Comparison of ENCODE assay signal across 14 cellular contexts in genomic region chr4:11568511-11568910, GRCh38.
DNase-seq lines count a peak whose midpoint lies in the region; ATAC-seq and TF ChIP-seq lines count a peak whose summit lies in the region.
"Had no signal": no experiment of that assay in that cellular context is flagged by ENCODE, and none has a peak within 500 bp of the region (broad histone marks: within the 10 kb centered on the region; RNA-seq: fewer than 3 reads in every experiment).

No MANE protein-coding gene starts in this region.

- TF ChIP-seq CTCF in choroid plexus epithelial cell (conservative IDR thresholded peaks at IDR 0.05; ENCODE audit: low read depth, low read length), result no peak

- DNase-seq in LHCN-M2 (ENCODE audit: low read depth), result peak; percentile 16
- DNase-seq in choroid plexus epithelial cell (ENCODE audit: low read depth), result peak; percentile 13
- DNase-seq in renal cortical epithelial cell (ENCODE audit: low read depth), result peak; percentile 53
- no peak for DNase-seq in stimulated activated CD4-positive, alpha-beta T cell treated with anti-CD3 and anti-CD28 coated beads, Interleukin-12 subunit alpha, Interleukin-12 subunit beta, amount 100 ng/mL, for 4 hours
- DNase-seq: AML-193; Caco-2; Calu3; CD4-positive, alpha-beta T cell; CD8-positive, alpha-beta T cell; DMS79 treated with DMSO at 0.1 percent for 48 hours; GF-D8 had no signal

- no peak for ATAC-seq in HG03432 (IDR thresholded peaks at IDR 0.05; ENCODE audit: unreplicated experiment)
- ATAC-seq: A549; CD8-positive, alpha-beta T cell had no signal

- no peak overlapping the region for H3K4me3 ChIP-seq in choroid plexus epithelial cell (ENCODE audit: low read depth, low read length)
- H3K4me3 ChIP-seq: A549; BLaER1 treated with 17β-estradiol and CSF1 and Interleukin-3, amounts not matched to agents 10 nM and 100 nM had no signal
